Comparison of ENCODE assay signal across 9 cellular contexts in genomic region chr12:44317651-44318126, GRCh38.
DNase-seq lines count a peak whose midpoint lies in the region; ATAC-seq and TF ChIP-seq lines count a peak whose summit lies in the region.
"Had no signal": no experiment of that assay in that cellular context is flagged by ENCODE, and none has a peak within 500 bp of the region (broad histone marks: within the 10 kb centered on the region; RNA-seq: fewer than 3 reads in every experiment).

No MANE protein-coding gene starts in this region.

- H3K4me3 ChIP-seq in AG09309 (ENCODE audit: control insufficient read depth, low read depth, low read length), result no peak overlapping the region
- H3K4me3 ChIP-seq: thoracic aorta had no signal

- ATAC-seq in GM18511 (IDR thresholded peaks at IDR 0.05; ENCODE audit: unreplicated experiment), result peak; percentile 93
- peak; percentile 81 for ATAC-seq in HG02938 (IDR thresholded peaks at IDR 0.05; ENCODE audit: unreplicated experiment)

- DNase-seq in AG09309 (ENCODE audit: low read depth), result no peak
- DNase-seq in NCI-H1930 (lab: John Stamatoyannopoulos, UW), result peak; percentile 66 to 72
- peak; percentile 24 for DNase-seq in cerebellar cortex (ENCODE audit: low spot score)
- peak; percentile 46 for DNase-seq in renal cortical epithelial cell (ENCODE audit: low read depth)
- DNase-seq in NCI-H2029 (lab: John Stamatoyannopoulos, UW), result no peak
- DNase-seq in activated T-cell treated with anti-CD3 and anti-CD28 coated beads, Interleukin-2, amount 50 U/mL, for 1 hour, result no peak

- TF ChIP-seq CTCF in AG09309 (IDR thresholded peaks at IDR 0.05; ENCODE audit: control insufficient read depth, insufficient read depth, low read depth, low read length, missing control alignments), result peak; percentile 61

Comparison
In these comparisons a context has a peak if more than half of its experiments do, and no peak if none do; other contexts are left out.
1. DNase-seq: peak in NCI-H1930 (2 of 2), cerebellar cortex (single experiment) and renal cortical epithelial cell (single experiment); none in AG09309 (single experiment), NCI-H2029 (single experiment) and activated T-cell treated with anti-CD3 and anti-CD28 coated beads, Interleukin-2, amount 50 U/mL, for 1 hour (single experiment).